Comparison of ENCODE assay signal across 15 cellular contexts in genomic region chr2:9721346-9721745, GRCh38.
A peak's percentile ranks its signal among the peaks of the same experiment; 100 is the strongest.
DNase-seq lines count a peak whose midpoint lies in the region; ATAC-seq and TF ChIP-seq lines count a peak whose summit lies in the region.
"Had no signal": no experiment of that assay in that cellular context is flagged by ENCODE, and none has a peak within 500 bp of the region (broad histone marks: within the 10 kb centered on the region; RNA-seq: fewer than 3 reads in every experiment).

No MANE protein-coding gene starts in this region.

- peak overlapping the region; percentile 30; the same call in 1 of the 2 replicates for H4K5ac ChIP-seq in IMR-90 (ENCODE audit: low read depth, low read length)

- WGBS in IMR-90 (ENCODE audit: extremely low coverage in 2 of 2, insufficient read length in 1 of 2), 2 experiments, result 50% methylated on average over 1 of the region's 7 CpGs; no CpG with 5 or more reads in 1 of the 2 experiments
- WGBS in testis, 2 donors, result 77 to 81% methylated on average over 7 of the region's 7 CpGs

- in situ Hi-C loops in IMR-90 (cut with MboI; ENCODE audit: low sequenced_read_pairs), result no loop called here

- no peak overlapping the region for H4K91ac ChIP-seq in IMR-90 (ENCODE audit: insufficient read depth, low read depth, low read length)

- H3K9me3 ChIP-seq in BLaER1 (no peaks in the 10 kb centered on the region; the same call in 1 of the 2 replicates), IMR-90 (ENCODE audit: control insufficient read depth, insufficient read depth, low read length) (no peaks in the 10 kb centered on the region), WERI-Rb-1 (ENCODE audit: severe bottlenecking) (peaks cover 6% of the 10 kb centered on the region), neural cell (ENCODE audit: low read length) (no peaks in the 10 kb centered on the region), testis (no peaks in the 10 kb centered on the region)
- H3K9me3 ChIP-seq: A549, SJCRH30 had no signal

- DNase-seq in IMR-90 (no peak), WERI-Rb-1 (no peak), MCF 10A (ENCODE audit: unreplicated experiment) (no peak), testis (no peak), DMS53 (lab: John Stamatoyannopoulos, UW) (no peak)
- DNase-seq: H7; Kasumi-1; NCI-H748 treated with DMSO at 0.1 percent for 48 hours; NK-92 treated with Interleukin-12 subunit alpha and Interleukin-12 subunit beta, amount 100 ng/mL, for 24 hours; SJCRH30 had no signal

- H3K27ac Mint-ChIP-seq in MCF 10A (ENCODE audit: low read depth, unreplicated experiment), result no peak overlapping the region

- no peak for TF ChIP-seq POLR2A in IMR-90 (IDR thresholded peaks at IDR 0.05; ENCODE audit: low read depth, low read length)
- TF ChIP-seq POLR2A in testis (IDR thresholded peaks at IDR 0.05), result no peak

- H3K4me3 ChIP-seq in BLaER1 (no peak overlapping the region), IMR-90 (ENCODE audit: insufficient read depth, low read depth, low read length) (peak overlapping the region; percentile 26; the same call in 1 of the 2 replicates), WERI-Rb-1 (ENCODE audit: low read depth, low read length) (no peak overlapping the region), neural cell (ENCODE audit: low read length) (no peak overlapping the region), testis (no peak overlapping the region)
- H3K4me3 ChIP-seq: A549, SJCRH30 had no signal

- no TSS peak for BruUV-seq in IMR-90 (replicated peaks; lab: Mats Ljungman, UMichigan)
- no TSS peak for BruUV-seq in MCF 10A (replicated peaks; lab: Mats Ljungman, UMichigan)

- H2AK9ac ChIP-seq in IMR-90 (replicated peaks; ENCODE audit: low read depth, low read length, poor library complexity), result no peak overlapping the region

- TF ChIP-seq CTCF in IMR-90 (conservative IDR thresholded peaks at IDR 0.05; ENCODE audit: low read depth, low read length), result no peak
- TF ChIP-seq CTCF in WERI-Rb-1 (IDR thresholded peaks at IDR 0.05; ENCODE audit: low read depth, low read length), result no peak
- TF ChIP-seq CTCF in neural cell (IDR thresholded peaks at IDR 0.05; ENCODE audit: poor library complexity, severe bottlenecking), result no peak
- no peak for TF ChIP-seq CTCF in MCF 10A (IDR thresholded peaks at IDR 0.05; ENCODE audit: unreplicated experiment)
- TF ChIP-seq CTCF in testis (IDR thresholded peaks at IDR 0.05), result no peak

- H3K27ac ChIP-seq in BLaER1 (peak overlapping the region; percentile 27), IMR-90 (ENCODE audit: insufficient read depth, low read length) (no peak overlapping the region), WERI-Rb-1 (peak overlapping the region; percentile 39), neural cell (ENCODE audit: low read length) (peak overlapping the region; percentile 38), testis (no peak overlapping the region)
- H3K27ac ChIP-seq: A549, C4-2B, SJCRH30 had no signal

- CTCF ChIA-PET in IMR-90 (lab: Yijun Ruan, JAX) (no interaction called here), MCF 10A (lab: Yijun Ruan, JAX) (no interaction called here)

- ATAC-seq in IMR-90 (ENCODE audit: low read depth) (no peak), GM18502 (IDR thresholded peaks at IDR 0.05; ENCODE audit: poor library complexity, unreplicated experiment) (no peak)
- ATAC-seq: A549 had no signal

- H2BK20ac ChIP-seq in IMR-90 (ENCODE audit: low read depth, low read length), result no peak overlapping the region

- H2BK120ac ChIP-seq in IMR-90 (ENCODE audit: low read depth, low read length), result no peak overlapping the region

- H3K56ac ChIP-seq in IMR-90 (ENCODE audit: extremely low read depth, insufficient read depth, low read length), result no peak overlapping the region

- H3K9ac ChIP-seq in BLaER1, result peak overlapping the region; percentile 9; the same call in 1 of the 2 replicates
- no peak overlapping the region for H3K9ac ChIP-seq in IMR-90 (ENCODE audit: low read depth, low read length)
- no peak overlapping the region for H3K9ac ChIP-seq in neural cell (ENCODE audit: low read length)

- H4K8ac ChIP-seq in IMR-90 (ENCODE audit: low read depth in 2 of 2, low read length in 2 of 2), result peak overlapping the region in 1 of 2 experiments; percentile 42; a peak in 1 of 4 replicates

- H3K4me1 Mint-ChIP-seq in MCF 10A (ENCODE audit: insufficient read depth, unreplicated experiment), result no peaks in the 10 kb centered on the region

- H3K79me2 ChIP-seq in neural cell (replicated peaks; ENCODE audit: insufficient read depth, low read length), result no peaks in the 10 kb centered on the region

- no peaks in the 10 kb centered on the region for H3F3A ChIP-seq in neural cell (ENCODE audit: insufficient read depth, low read length, poor library complexity, severe bottlenecking)

- H3K14ac ChIP-seq in IMR-90 (replicated peaks; ENCODE audit: low read depth, low read length), result peak overlapping the region; percentile 60

- H3K4ac ChIP-seq in IMR-90 (ENCODE audit: low read depth, low read length), result no peak overlapping the region

- no peak overlapping the region for H2AK5ac ChIP-seq in IMR-90 (ENCODE audit: low read depth, low read length)

- no peak overlapping the region for H2BK15ac ChIP-seq in IMR-90 (ENCODE audit: low read depth, low read length)

- H3K4me2 ChIP-seq in BLaER1, result peak overlapping the region; percentile 77
- H3K4me2 ChIP-seq in IMR-90 (ENCODE audit: low read depth, low read length), result peak overlapping the region; percentile 85
- H3K4me2 ChIP-seq in neural cell (ENCODE audit: low read length), result no peak overlapping the region
- H3K4me2 ChIP-seq: A549 had no signal

- POLR2A ChIA-PET in IMR-90 (lab: Charles Lee; ENCODE audit: unreplicated experiment) (no interaction called here), MCF 10A (lab: Yijun Ruan, JAX) (no interaction called here)

- intact Hi-C loops in IMR-90 (cut with micrococcal nuclease), result no loop called here
- intact Hi-C loops in MCF 10A (cut with micrococcal nuclease), result no loop called here
- intact Hi-C loops in testis (cut with DNase I; ENCODE audit: low total_unique reads), result no loop called here

- H3K23ac ChIP-seq in IMR-90 (ENCODE audit: low read depth, low read length), result peak overlapping the region; percentile 79

- H3K4me1 ChIP-seq in BLaER1 (peaks cover 59% of the 10 kb centered on the region), IMR-90 (ENCODE audit: control insufficient read depth, insufficient read depth, low read length) (no peaks in the 10 kb centered on the region), testis (no peaks in the 10 kb centered on the region)
- H3K4me1 ChIP-seq: A549, SJCRH30 had no signal

- no peak overlapping the region for H3K4me3 Mint-ChIP-seq in MCF 10A (ENCODE audit: unreplicated experiment)

- H3K36me3 ChIP-seq in BLaER1 (no peaks in the 10 kb centered on the region), IMR-90 (ENCODE audit: control insufficient read depth, insufficient read depth, low read length) (no peaks in the 10 kb centered on the region), WERI-Rb-1 (no peaks in the 10 kb centered on the region), neural cell (ENCODE audit: insufficient read depth, low read length) (no peaks in the 10 kb centered on the region), testis (ENCODE audit: low read depth, missing control alignments) (no peaks in the 10 kb centered on the region)
- H3K36me3 ChIP-seq: SJCRH30 had no signal

- no peaks in the 10 kb centered on the region for H4K20me1 ChIP-seq in BLaER1
- no peaks in the 10 kb centered on the region for H4K20me1 ChIP-seq in IMR-90 (ENCODE audit: insufficient read depth, low read length)
- H4K20me1 ChIP-seq in neural cell (ENCODE audit: insufficient read depth), result no peaks in the 10 kb centered on the region

- H3K27me3 Mint-ChIP-seq in MCF 10A (ENCODE audit: insufficient read depth, unreplicated experiment), result no peaks in the 10 kb centered on the region

- H2AFZ ChIP-seq in IMR-90 (replicated peaks; ENCODE audit: low read length, poor library complexity) (peak overlapping the region; percentile 80), neural cell (ENCODE audit: low read depth, low read length) (no peak overlapping the region)

- TF ChIP-seq RAD21 in IMR-90 (IDR thresholded peaks at IDR 0.05; ENCODE audit: low read length) (no peak), neural cell (conservative IDR thresholded peaks at IDR 0.05) (no peak)

- H2BK5ac ChIP-seq in IMR-90 (ENCODE audit: low read depth, low read length, poor library complexity, severe bottlenecking), result no peak overlapping the region

- peak overlapping the region; percentile 32; the same call in 1 of the 2 replicates for H3K18ac ChIP-seq in IMR-90 (ENCODE audit: low read depth, low read length)

- H3K9me1 ChIP-seq in IMR-90 (ENCODE audit: insufficient read depth, low read length), result no peaks in the 10 kb centered on the region

- dilution Hi-C loops in IMR-90 (cut with HindIII; ENCODE audit: low sequenced_read_pairs, unreplicated experiment), result no loop called here

- H3K27me3 ChIP-seq in BLaER1 (no peaks in the 10 kb centered on the region), IMR-90 (ENCODE audit: control insufficient read depth, insufficient read depth, low read length) (peaks cover 1% of the 10 kb centered on the region; the same call in 1 of the 2 replicates), WERI-Rb-1 (ENCODE audit: insufficient read depth, low read depth, severe bottlenecking) (no peaks in the 10 kb centered on the region), neural cell (ENCODE audit: insufficient read depth, low read depth, low read length) (no peaks in the 10 kb centered on the region), testis (no peaks in the 10 kb centered on the region)
- H3K27me3 ChIP-seq: SJCRH30 had no signal

- H3K79me1 ChIP-seq in IMR-90 (ENCODE audit: low read depth in 1 of 2, low read length in 2 of 2), result no peaks in the 10 kb centered on the region

- no peaks in the 10 kb centered on the region for H3K9me3 Mint-ChIP-seq in MCF 10A (ENCODE audit: unreplicated experiment)

- H3K9me2 ChIP-seq in neural cell (ENCODE audit: insufficient read depth, low read length), result no peaks in the 10 kb centered on the region

- TF ChIP-seq EP300 in neural cell (conservative IDR thresholded peaks at IDR 0.05; ENCODE audit: poor library complexity, severe bottlenecking), result no peak

- H3K36me3 Mint-ChIP-seq in MCF 10A (ENCODE audit: insufficient read depth, unreplicated experiment), result no peaks in the 10 kb centered on the region

TF ChIP-seq in IMR-90, 13 proteins besides CTCF, POLR2A, EP300 and RAD21 (continues in another document):
- no peak for TF ChIP-seq MAFK (IDR thresholded peaks at IDR 0.05; ENCODE audit: low read depth, low read length)
- TF ChIP-seq NFE2L2 (IDR thresholded peaks at IDR 0.05; ENCODE audit: low read depth, low read length), result no peak
- TF ChIP-seq BHLHE40 (IDR thresholded peaks at IDR 0.05; ENCODE audit: low read depth, low read length), result no peak
- TF ChIP-seq FOS (IDR thresholded peaks at IDR 0.05; ENCODE audit: low read depth, low read length), result no peak
- no peak for TF ChIP-seq MXI1 (IDR thresholded peaks at IDR 0.05; ENCODE audit: borderline replicate concordance, low read depth, low read length)

Comparison
In these comparisons a context has a peak if more than half of its experiments do, and no peak if none do; other contexts are left out.
1. H3K27ac ChIP-seq: peak in BLaER1 (single experiment), WERI-Rb-1 (single experiment) and neural cell (single experiment); none in IMR-90 (single experiment) and testis (0 of 2).